1 cellular context compared by ENCODE assay signal in the genomic region with DNA sequence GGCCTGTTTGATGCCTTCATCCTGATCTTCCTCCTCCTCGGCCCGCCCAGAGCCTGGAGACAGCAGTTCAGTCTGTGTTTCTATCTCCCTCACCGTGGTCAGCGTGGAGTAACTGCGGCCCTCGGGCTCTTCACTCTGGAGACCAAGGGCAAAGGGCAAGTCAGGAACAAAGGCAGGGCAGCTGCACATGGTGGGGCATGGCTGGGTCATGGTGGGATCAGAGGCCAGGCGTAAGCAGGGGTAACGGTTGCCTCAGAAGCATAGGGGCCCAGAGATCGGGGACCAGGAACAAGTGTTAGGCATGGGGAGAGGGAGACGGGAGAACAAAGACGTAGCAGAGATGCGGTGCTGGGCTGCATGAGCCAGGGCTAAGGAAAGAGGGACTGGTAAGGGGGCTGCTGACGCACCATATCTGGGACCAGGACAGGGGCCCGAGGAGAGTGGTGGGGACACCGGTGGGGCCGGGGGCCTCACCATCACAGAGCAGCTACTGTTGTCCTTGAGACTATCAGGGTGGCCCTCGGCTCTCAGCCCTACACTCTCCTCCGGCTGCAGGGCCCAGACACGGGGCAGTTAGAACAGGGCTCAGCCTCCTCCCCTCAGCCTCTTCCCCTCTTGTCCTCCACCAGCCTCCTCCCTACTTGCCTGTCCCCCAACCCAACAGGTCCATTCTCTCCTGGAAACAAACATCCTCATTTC.
TF ChIP-seq lines count a peak whose summit lies in the region.

No MANE protein-coding gene starts in this region.

TF ChIP-seq in HepG2, 621 proteins besides CTCF, POLR2A, EP300 and RAD21 (continued from another document and continues in another):
- TF ChIP-seq PRDM4 (CRISPR knock-in tag; IDR thresholded peaks at IDR 0.05; ENCODE audit: borderline replicate concordance), result no peak
- TF ChIP-seq ZNF644 (CRISPR knock-in tag; IDR thresholded peaks at IDR 0.05; ENCODE audit: low read depth), result 0 out of 2 replicates have a peak, but pooled peaks have one; percentile 34
- 0 out of 2 replicates have a peak, but pooled peaks have one; percentile 19 for TF ChIP-seq NR2F2 (IDR thresholded peaks at IDR 0.05; ENCODE audit: borderline replicate concordance, low read depth)
- TF ChIP-seq, protein P1, sequence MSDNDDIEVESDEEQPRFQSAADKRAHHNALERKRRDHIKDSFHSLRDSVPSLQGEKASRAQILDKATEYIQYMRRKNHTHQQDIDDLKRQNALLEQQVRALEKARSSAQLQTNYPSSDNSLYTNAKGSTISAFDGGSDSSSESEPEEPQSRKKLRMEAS (IDR thresholded peaks at IDR 0.05), result peak; percentile 90
- peak; percentile 87 for TF ChIP-seq ZNF770 (CRISPR knock-in tag; IDR thresholded peaks at IDR 0.05)
- TF ChIP-seq ZNF562 (CRISPR knock-in tag; IDR thresholded peaks at IDR 0.05; ENCODE audit: borderline replicate concordance), result no peak
- TF ChIP-seq ZNF556 (CRISPR knock-in tag; IDR thresholded peaks at IDR 0.05; ENCODE audit: borderline replicate concordance), result no peak
- 0 out of 2 replicates have a peak, but pooled peaks have one; percentile 45 for TF ChIP-seq ZFP90 (CRISPR knock-in tag; IDR thresholded peaks at IDR 0.05; ENCODE audit: borderline replicate concordance)
- no peak for TF ChIP-seq MEF2D (CRISPR knock-in tag; IDR thresholded peaks at IDR 0.05)
- TF ChIP-seq ZBTB33 (CRISPR knock-in tag; IDR thresholded peaks at IDR 0.05), result 0 out of 2 replicates have a peak, but pooled peaks have one; percentile 10
- TF ChIP-seq, protein P2, sequence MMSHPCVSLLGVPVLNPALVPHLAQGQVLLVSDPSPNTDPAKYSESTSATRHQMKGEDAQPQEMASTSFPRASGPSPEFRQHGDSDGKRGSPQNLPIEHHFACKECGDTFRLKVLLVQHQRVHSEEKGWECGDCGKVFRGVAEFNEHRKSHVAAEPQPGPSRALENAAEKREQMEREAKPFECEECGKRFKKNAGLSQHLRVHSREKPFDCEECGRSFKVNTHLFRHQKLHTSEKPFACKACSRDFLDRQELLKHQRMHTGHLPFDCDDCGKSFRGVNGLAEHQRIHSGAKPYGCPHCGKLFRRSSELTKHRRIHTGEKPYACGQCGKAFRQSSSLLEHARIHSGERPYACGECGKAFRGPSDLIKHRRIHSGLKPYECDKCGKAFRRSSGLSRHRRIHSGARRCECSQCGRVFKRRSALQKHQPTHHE (CRISPR knock-in tag; IDR thresholded peaks at IDR 0.05; ENCODE audit: borderline replicate concordance), result no peak
- no peak for TF ChIP-seq SOX13 (IDR thresholded peaks at IDR 0.05)
- peak in 1 of 2 experiments; percentile 56; a peak in 1 of 4 replicates for TF ChIP-seq SOX13 (CRISPR knock-in tag; conservative IDR thresholded peaks at IDR 0.05 in 1 of 2, IDR thresholded peaks at IDR 0.05 in 1 of 2)
- no peak for TF ChIP-seq EZH2 (conservative IDR thresholded peaks at IDR 0.05; ENCODE audit: low read depth, low read length)
- TF ChIP-seq CC2D1A (CRISPR knock-in tag; IDR thresholded peaks at IDR 0.05), result no peak
- TF ChIP-seq ZNF687 (CRISPR knock-in tag; IDR thresholded peaks at IDR 0.05), result peak; percentile 84
- TF ChIP-seq PRMT3 (CRISPR knock-in tag; IDR thresholded peaks at IDR 0.05; ENCODE audit: borderline replicate concordance, low read depth), result no peak
- TF ChIP-seq GMEB2 (CRISPR knock-in tag; IDR thresholded peaks at IDR 0.05; ENCODE audit: low read depth), result no peak
- TF ChIP-seq RARA (CRISPR knock-in tag; IDR thresholded peaks at IDR 0.05), result peak; percentile 84
- TF ChIP-seq NCOA2 (CRISPR knock-in tag; IDR thresholded peaks at IDR 0.05), result no peak
- no peak for TF ChIP-seq ATRX (CRISPR knock-in tag; IDR thresholded peaks at IDR 0.05; ENCODE audit: borderline replicate concordance)
- peak; percentile 60; the same call in 1 of the 2 replicates for TF ChIP-seq NR2F6 (IDR thresholded peaks at IDR 0.05)
- TF ChIP-seq NR2F6 (CRISPR knock-in tag; IDR thresholded peaks at IDR 0.05), result peak; percentile 58; the same call in 1 of the 2 replicates
- TF ChIP-seq ZNF160 (CRISPR knock-in tag; IDR thresholded peaks at IDR 0.05), result no peak
- TF ChIP-seq TCF7 (IDR thresholded peaks at IDR 0.05; ENCODE audit: low read depth), result 0 out of 2 replicates have a peak, but pooled peaks have one; percentile 7
- no peak for TF ChIP-seq ZNF839 (CRISPR knock-in tag; IDR thresholded peaks at IDR 0.05; ENCODE audit: borderline replicate concordance)
- peak; percentile 51; the same call in 1 of the 2 replicates for TF ChIP-seq PHF21A (CRISPR knock-in tag; IDR thresholded peaks at IDR 0.05)
- TF ChIP-seq CEBPB (IDR thresholded peaks at IDR 0.05; ENCODE audit: borderline replicate concordance, low read depth, low read length), result no peak
- peak; percentile 49; the same call in 1 of the 2 replicates for TF ChIP-seq RXRA (CRISPR knock-in tag; IDR thresholded peaks at IDR 0.05)
- TF ChIP-seq, protein P3, sequence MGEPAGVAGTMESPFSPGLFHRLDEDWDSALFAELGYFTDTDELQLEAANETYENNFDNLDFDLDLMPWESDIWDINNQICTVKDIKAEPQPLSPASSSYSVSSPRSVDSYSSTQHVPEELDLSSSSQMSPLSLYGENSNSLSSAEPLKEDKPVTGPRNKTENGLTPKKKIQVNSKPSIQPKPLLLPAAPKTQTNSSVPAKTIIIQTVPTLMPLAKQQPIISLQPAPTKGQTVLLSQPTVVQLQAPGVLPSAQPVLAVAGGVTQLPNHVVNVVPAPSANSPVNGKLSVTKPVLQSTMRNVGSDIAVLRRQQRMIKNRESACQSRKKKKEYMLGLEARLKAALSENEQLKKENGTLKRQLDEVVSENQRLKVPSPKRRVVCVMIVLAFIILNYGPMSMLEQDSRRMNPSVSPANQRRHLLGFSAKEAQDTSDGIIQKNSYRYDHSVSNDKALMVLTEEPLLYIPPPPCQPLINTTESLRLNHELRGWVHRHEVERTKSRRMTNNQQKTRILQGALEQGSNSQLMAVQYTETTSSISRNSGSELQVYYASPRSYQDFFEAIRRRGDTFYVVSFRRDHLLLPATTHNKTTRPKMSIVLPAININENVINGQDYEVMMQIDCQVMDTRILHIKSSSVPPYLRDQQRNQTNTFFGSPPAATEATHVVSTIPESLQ (CRISPR knock-in tag; conservative IDR thresholded peaks at IDR 0.05), result no peak
- no peak for TF ChIP-seq AGO2 (optimal IDR thresholded peaks at IDR 0.05; ENCODE audit: low read depth, low read length)
- no peak for TF ChIP-seq ZNF234 (CRISPR knock-in tag; conservative IDR thresholded peaks at IDR 0.05)
- TF ChIP-seq, protein P4, sequence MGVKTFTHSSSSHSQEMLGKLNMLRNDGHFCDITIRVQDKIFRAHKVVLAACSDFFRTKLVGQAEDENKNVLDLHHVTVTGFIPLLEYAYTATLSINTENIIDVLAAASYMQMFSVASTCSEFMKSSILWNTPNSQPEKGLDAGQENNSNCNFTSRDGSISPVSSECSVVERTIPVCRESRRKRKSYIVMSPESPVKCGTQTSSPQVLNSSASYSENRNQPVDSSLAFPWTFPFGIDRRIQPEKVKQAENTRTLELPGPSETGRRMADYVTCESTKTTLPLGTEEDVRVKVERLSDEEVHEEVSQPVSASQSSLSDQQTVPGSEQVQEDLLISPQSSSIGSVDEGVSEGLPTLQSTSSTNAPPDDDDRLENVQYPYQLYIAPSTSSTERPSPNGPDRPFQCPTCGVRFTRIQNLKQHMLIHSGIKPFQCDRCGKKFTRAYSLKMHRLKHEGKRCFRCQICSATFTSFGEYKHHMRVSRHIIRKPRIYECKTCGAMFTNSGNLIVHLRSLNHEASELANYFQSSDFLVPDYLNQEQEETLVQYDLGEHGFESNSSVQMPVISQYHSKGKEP (CRISPR knock-in tag; IDR thresholded peaks at IDR 0.05), result no peak
- 0 out of 2 replicates have a peak, but pooled peaks have one; percentile 14 for TF ChIP-seq RBFOX2 (IDR thresholded peaks at IDR 0.05; ENCODE audit: low read depth, low read length)
